In genomic region chr5:139276426-139276825, GRCh38 we compare ENCODE assay signal across 11 cellular contexts. TPM values are rescaled to one million over a fixed set of nuclear protein-coding genes. Genes with fewer than 3 reads are reported as not detected.
DNase-seq lines count a peak whose midpoint lies in the region; ATAC-seq, FAIRE-seq and TF ChIP-seq lines count a peak whose summit lies in the region.
"Had no signal": no experiment of that assay in that cellular context is flagged by ENCODE, and none has a peak within 500 bp of the region (broad histone marks: within the 10 kb centered on the region; RNA-seq: fewer than 3 reads in every experiment).

No MANE protein-coding gene starts in this region.

- H3K9me3 ChIP-seq in RWPE2 (ENCODE audit: severe bottlenecking) (no peaks in the 10 kb centered on the region), iPS-15b (ENCODE audit: control insufficient read depth, insufficient read depth, low read length) (no peaks in the 10 kb centered on the region), kidney (ENCODE audit: control insufficient read depth in 1 of 2, low read length in 2 of 2) (no peaks in the 10 kb centered on the region)
- H3K9me3 ChIP-seq: pancreas, SK-N-SH had no signal

- no peak overlapping the region for H3K4me3 ChIP-seq in RWPE2 (ENCODE audit: severe bottlenecking)
- peak overlapping the region; percentile 99 for H3K4me3 ChIP-seq in iPS-15b (ENCODE audit: low read depth, low read length)
- H3K4me3 ChIP-seq in kidney (ENCODE audit: low read length in 2 of 2), result no peak overlapping the region
- H3K4me3 ChIP-seq: pancreas had no signal

- POLR2A ChIA-PET in HEK293T (lab: Yijun Ruan, JAX), result interaction anchor here (0.8 to 6.5 kb wide), 4 partner anchors 10 to 78 kb away, joined by 3 to 62 read pairs (median 5); partner anchors contain the start of genes MATR3, PAIP2 and SIL1

- H3K27me3 ChIP-seq in RWPE2 (ENCODE audit: insufficient read depth, poor library complexity, severe bottlenecking) (no peaks in the 10 kb centered on the region), iPS-15b (ENCODE audit: control insufficient read depth, insufficient read depth, low read length) (no peaks in the 10 kb centered on the region)
- H3K27me3 ChIP-seq: pancreas had no signal

- no peaks in the 10 kb centered on the region for H3K27me3 Mint-ChIP-seq in stimulated activated naive CD8-positive, alpha-beta T cell treated with anti-CD3 and anti-CD28 coated beads, Interleukin-15, Interleukin-2, amounts not matched to agents 100 ng/mL and 50 ng/mL, for 24 hours

- H3K9ac ChIP-seq in iPS-15b (ENCODE audit: low read depth, low read length), result peak overlapping the region; percentile 91
- no peak overlapping the region for H3K9ac ChIP-seq in kidney (ENCODE audit: low read length in 2 of 2)
- H3K9ac ChIP-seq: SK-N-SH had no signal

- ATAC-seq in stimulated activated naive CD8-positive, alpha-beta T cell treated with anti-CD3 and anti-CD28 coated beads, Interleukin-15, Interleukin-2, amounts not matched to agents 100 U/mL and 50 U/mL, for 24 hours, result no peak
- no peak for ATAC-seq in RWPE2 (ENCODE audit: low read depth)
- no peak for ATAC-seq in HG02885 (IDR thresholded peaks at IDR 0.05; ENCODE audit: poor library complexity, unreplicated experiment)
- no peak for ATAC-seq in HG03469 (IDR thresholded peaks at IDR 0.05; ENCODE audit: unreplicated experiment)

- H3K4me1 ChIP-seq in RWPE2 (ENCODE audit: insufficient read depth, poor library complexity, severe bottlenecking), result peaks cover 42% of the 10 kb centered on the region
- H3K4me1 ChIP-seq in iPS-15b (ENCODE audit: control insufficient read depth, insufficient read depth, low read length), result peaks cover 6% of the 10 kb centered on the region
- H3K4me1 ChIP-seq in kidney (ENCODE audit: control insufficient read depth in 1 of 2, insufficient read depth in 1 of 2, low read depth in 1 of 2, low read length in 2 of 2), result peaks cover 12 to 14% of the 10 kb centered on the region in 2 donors

- peaks cover 68% of the 10 kb centered on the region for H3K36me3 ChIP-seq in RWPE2 (ENCODE audit: low read depth)
- H3K36me3 ChIP-seq in iPS-15b (ENCODE audit: control insufficient read depth, insufficient read depth, low read length), result peaks cover 40% of the 10 kb centered on the region
- H3K36me3 ChIP-seq in kidney (ENCODE audit: control insufficient read depth in 1 of 2, insufficient read depth in 2 of 2, low read length in 2 of 2), result no peaks in the 10 kb centered on the region
- H3K36me3 ChIP-seq: pancreas had no signal

- peak overlapping the region; percentile 69 for H3K27ac ChIP-seq in RWPE2 (ENCODE audit: poor library complexity, severe bottlenecking)
- H3K27ac ChIP-seq in kidney (ENCODE audit: low read depth in 2 of 2, low read length in 2 of 2), result no peak overlapping the region

- H3K27ac Mint-ChIP-seq in stimulated activated naive CD8-positive, alpha-beta T cell treated with anti-CD3 and anti-CD28 coated beads, Interleukin-15, Interleukin-2, amounts not matched to agents 100 ng/mL and 50 ng/mL, for 24 hours, result peak overlapping the region; percentile 97

- intact Hi-C loops in kidney (cut with DNase I), result no loop called here

- no peaks in the 10 kb centered on the region for H3K9me3 Mint-ChIP-seq in stimulated activated naive CD8-positive, alpha-beta T cell treated with anti-CD3 and anti-CD28 coated beads, Interleukin-15, Interleukin-2, amounts not matched to agents 100 ng/mL and 50 ng/mL, for 24 hours

- peak overlapping the region; percentile 97 for H3K4me3 Mint-ChIP-seq in stimulated activated naive CD8-positive, alpha-beta T cell treated with anti-CD3 and anti-CD28 coated beads, Interleukin-15, Interleukin-2, amounts not matched to agents 100 ng/mL and 50 ng/mL, for 24 hours

- no peak for DNase-seq in stimulated activated naive CD8-positive, alpha-beta T cell treated with anti-CD3 and anti-CD28 coated beads, Interleukin-15, Interleukin-2, amounts not matched to agents 100 U/mL and 50 U/mL, for 24 hours
- DNase-seq in RWPE2 (ENCODE audit: low spot score) (no peak), kidney (no peak), HEK293T (ENCODE audit: extremely low spot score) (no peak)
- DNase-seq: NCI-H226, pancreas, SK-N-SH had no signal

- CTCF ChIA-PET in HEK293T (lab: Yijun Ruan, JAX), result no interaction called here

- TF ChIP-seq CTCF in RWPE2 (IDR thresholded peaks at IDR 0.05; ENCODE audit: poor library complexity, severe bottlenecking) (no peak), kidney (IDR thresholded peaks at IDR 0.05; ENCODE audit: borderline replicate concordance, extremely low read depth, insufficient read depth) (no peak)

- FAIRE-seq in kidney (lab: Jason Lieb, UNC), result no peak
- FAIRE-seq: pancreas had no signal

- peaks cover 71% of the 10 kb centered on the region for H3K36me3 Mint-ChIP-seq in stimulated activated naive CD8-positive, alpha-beta T cell treated with anti-CD3 and anti-CD28 coated beads, Interleukin-15, Interleukin-2, amounts not matched to agents 100 ng/mL and 50 ng/mL, for 24 hours (ENCODE audit: low read depth)

- peaks cover 79% of the 10 kb centered on the region for H3K4me1 Mint-ChIP-seq in stimulated activated naive CD8-positive, alpha-beta T cell treated with anti-CD3 and anti-CD28 coated beads, Interleukin-15, Interleukin-2, amounts not matched to agents 100 ng/mL and 50 ng/mL, for 24 hours (ENCODE audit: low read depth)

TF ChIP-seq in HEK293T, 16 proteins besides CTCF, POLR2A, EP300 and RAD21:
- TF ChIP-seq L3MBTL2 (conservative IDR thresholded peaks at IDR 0.05) (no peak), NFRKB (IDR thresholded peaks at IDR 0.05) (no peak), FOXK2 (IDR thresholded peaks at IDR 0.05) (no peak), CTBP1 (IDR thresholded peaks at IDR 0.05; ENCODE audit: borderline replicate concordance) (no peak), ELF4 (IDR thresholded peaks at IDR 0.05) (no peak), TARDBP (IDR thresholded peaks at IDR 0.05) (no peak), SP1 (IDR thresholded peaks at IDR 0.05) (no peak), ZNF384 (IDR thresholded peaks at IDR 0.05) (no peak), LEF1 (IDR thresholded peaks at IDR 0.05; ENCODE audit: borderline replicate concordance) (no peak), FOXM1 (IDR thresholded peaks at IDR 0.05; ENCODE audit: borderline replicate concordance) (no peak), FOXA1 (IDR thresholded peaks at IDR 0.05) (no peak), BHLHE40 (IDR thresholded peaks at IDR 0.05; ENCODE audit: borderline replicate concordance) (no peak), PKNOX1 (IDR thresholded peaks at IDR 0.05) (no peak), HDGF (IDR thresholded peaks at IDR 0.05; ENCODE audit: borderline replicate concordance) (no peak), ARNT (IDR thresholded peaks at IDR 0.05) (no peak), SUZ12 (IDR thresholded peaks at IDR 0.05) (no peak)

RNA-seq across cellular contexts. Expression of gene MATR3, which starts 17.1 kb away (rescaled TPM):
- 215 TPM for total RNA-seq in kidney
- polyA plus RNA-seq in kidney (ENCODE audit: insufficient read depth, low read depth, low replicate concordance), result 124 TPM
